17 cellular contexts compared by ENCODE assay signal in genomic region chr13:50355797-50356196, GRCh38.
DNase-seq lines count a peak whose midpoint lies in the region; ATAC-seq, FAIRE-seq and TF ChIP-seq lines count a peak whose summit lies in the region.
"Had no signal": no experiment of that assay in that cellular context is flagged by ENCODE, and none has a peak within 500 bp of the region (broad histone marks: within the 10 kb centered on the region; RNA-seq: fewer than 3 reads in every experiment).

No MANE protein-coding gene starts in this region.

- H3K9me3 ChIP-seq in esophagus squamous epithelium, result no peaks in the 10 kb centered on the region
- H3K9me3 ChIP-seq: heart left ventricle, prostate gland had no signal

- 75 to 95% methylated on average over 4 of the region's 4 CpGs for WGBS in esophagus squamous epithelium, 2 donors

- H3K4me3 Mint-ChIP-seq in T-cell, result peak overlapping the region in 2 of 3 donors; percentile 0 to 18
- H3K4me3 Mint-ChIP-seq: H9 had no signal

- intact Hi-C loops in esophagus squamous epithelium (cut with DNase I), result no loop called here

- peak; percentile 48 for FAIRE-seq in GM18507 (lab: Jason Lieb, UNC)
- FAIRE-seq: TTC549 had no signal

- H3K27me3 ChIP-seq in esophagus squamous epithelium, result no peaks in the 10 kb centered on the region
- H3K27me3 ChIP-seq: heart left ventricle had no signal

- POLR2A ChIA-PET in T-cell (lab: Charles Lee), result no interaction called here

- no peak for TF ChIP-seq POLR2A in esophagus squamous epithelium (IDR thresholded peaks at IDR 0.05)

- CTCF ChIA-PET in T-cell (lab: Charles Lee), result no interaction called here

- H3K4me3 ChIP-seq in esophagus squamous epithelium, result no peak overlapping the region
- H3K4me3 ChIP-seq: heart left ventricle, prostate gland had no signal

- peaks cover 0 to 38% (median 15%) of the 10 kb centered on the region in 3 donors for H3K4me1 ChIP-seq in esophagus squamous epithelium

- peak overlapping the region; percentile 63 to 81 for H3K27ac Mint-ChIP-seq in T-cell
- H3K27ac Mint-ChIP-seq: H9 had no signal

- no peak for DNase-seq in GM18507 (ENCODE audit: extremely low spot score, insufficient read length, low read depth)
- DNase-seq in T-cell, result no peak
- DNase-seq in esophagus squamous epithelium (lab: John Stamatoyannopoulos, UW), result no peak
- no peak for DNase-seq in stimulated activated CD8-positive, alpha-beta memory T cell treated with anti-CD3 and anti-CD28 coated beads, Interleukin-4, amount 100 ng/mL, for 48 hours
- DNase-seq in NCI-H69 (lab: John Stamatoyannopoulos, UW), result no peak
- DNase-seq in NCI-H1048 (lab: John Stamatoyannopoulos, UW), result no peak
- DNase-seq: activated CD8-positive, alpha-beta memory T cell treated with anti-CD3 and anti-CD28 coated beads, Interleukin-2, amount 50 U/mL, for 48 hours; H9; heart left ventricle; NCI-H1105; NCI-H2171 treated with DMSO at 0.1 percent for 48 hours; stimulated activated CD4-positive, alpha-beta T cell treated with anti-CD3 and anti-CD28 coated beads, Interleukin-12 subunit alpha, Interleukin-12 subunit beta, amount 100 ng/mL, for 4 hours had no signal

- H3K36me3 Mint-ChIP-seq in T-cell, result no peaks in the 10 kb centered on the region

- peak; percentile 78 for ATAC-seq in HG02885 (IDR thresholded peaks at IDR 0.05; ENCODE audit: poor library complexity, unreplicated experiment)
- no peak for ATAC-seq in T-cell (replicated peaks in 1 of 4)
- ATAC-seq: heart left ventricle had no signal

- peaks cover 35 to 57% (median 35%) of the 10 kb centered on the region in 3 donors for H3K4me1 Mint-ChIP-seq in T-cell

- no peaks in the 10 kb centered on the region for H3K9me3 Mint-ChIP-seq in T-cell
- H3K9me3 Mint-ChIP-seq: H9 had no signal

- no peak for TF ChIP-seq CTCF in 22Rv1 (IDR thresholded peaks at IDR 0.05)
- TF ChIP-seq CTCF in esophagus squamous epithelium (IDR thresholded peaks at IDR 0.05), result no peak

- H3K36me3 ChIP-seq in esophagus squamous epithelium, result no peaks in the 10 kb centered on the region
- H3K36me3 ChIP-seq: heart left ventricle, prostate gland had no signal

- H3K27ac ChIP-seq in 22Rv1 (peak overlapping the region; percentile 95; the same call in 1 of the 2 replicates), esophagus squamous epithelium (no peak overlapping the region)
- H3K27ac ChIP-seq: epithelial cell of prostate, heart left ventricle, prostate gland had no signal

- no peaks in the 10 kb centered on the region for H3K27me3 Mint-ChIP-seq in T-cell
